In the genomic region with DNA sequence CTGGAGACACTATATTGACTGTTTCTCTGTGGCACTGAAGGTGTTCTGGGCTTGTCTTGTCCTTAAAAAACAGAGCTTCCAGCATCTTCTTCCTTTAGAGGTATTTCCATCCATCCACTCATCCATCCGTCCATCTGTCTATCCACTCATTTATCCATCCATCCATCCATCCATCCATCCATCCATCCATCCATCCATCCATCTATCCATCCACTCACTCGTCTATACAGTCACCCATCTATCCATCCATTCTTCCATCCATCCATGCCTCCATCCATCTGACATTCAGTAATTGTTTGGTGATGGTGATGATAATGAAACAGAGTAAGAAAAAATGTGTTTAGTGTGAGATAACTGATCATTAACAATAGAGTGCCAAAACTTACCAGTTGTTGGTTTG, we compare ENCODE assay signal across 30 cellular contexts.
"Had no signal": no experiment of that assay in that cellular context is flagged by ENCODE, and none has a peak within 500 bp of the region (broad histone marks: within the 10 kb centered on the region; RNA-seq: fewer than 3 reads in every experiment).

No MANE protein-coding gene starts in this region.

- H3K4me1 ChIP-seq: adrenal gland, ascending aorta, body of pancreas, breast epithelium had no signal

- H3K9me3 ChIP-seq: adrenal gland, ascending aorta, body of pancreas, breast epithelium had no signal

- H3K27me3 ChIP-seq: adrenal gland, ascending aorta, body of pancreas, brain microvascular endothelial cell, cardiac muscle cell had no signal

- H3K27ac ChIP-seq: adrenal gland, ascending aorta, body of pancreas, brain microvascular endothelial cell, breast epithelium, cardiac muscle cell had no signal

- H3K36me3 ChIP-seq: adrenal gland, ascending aorta, brain microvascular endothelial cell, breast epithelium, cardiac muscle cell had no signal

- DNase-seq: activated effector memory CD4-positive, alpha-beta T cell treated with anti-CD3 and anti-CD28 coated beads, Interleukin-2, amount 50 U/mL, for 16 hours; activated effector memory CD4-positive, alpha-beta T cell treated with Interleukin-2 at 50 U/mL for 16 hours; activated gamma-delta T cell; activated gamma-delta T cell treated with Interleukin-2 at 50 U/mL for 16 hours; activated naive CD4-positive, alpha-beta T cell; activated naive CD4-positive, alpha-beta T cell treated with anti-CD3 and anti-CD28 coated beads for 36 hours; activated naive CD4-positive, alpha-beta T cell treated with anti-CD3 and anti-CD28 coated beads, Interleukin-2, amount 10 ng/mL, durations not matched to agents 7 days and 5 days; activated naive CD4-positive, alpha-beta T cell treated with anti-CD3 and anti-CD28 coated beads, Interleukin-2, amount 50 U/mL, for 16 hours; activated naive CD4-positive, alpha-beta T cell treated with Interleukin-2 at 50 U/mL for 16 hours; activated naive CD8-positive, alpha-beta T cell treated with anti-CD3 and anti-CD28 coated beads for 36 hours; activated naive CD8-positive, alpha-beta T cell treated with anti-CD3 and anti-CD28 coated beads, Interleukin-2, amount 10 ng/mL, durations not matched to agents 7 days and 5 days; activated naive CD8-positive, alpha-beta T cell treated with anti-CD3 and anti-CD28 coated beads, Interleukin-2, amount 50 U/mL, for 24 hours; activated T-cell treated with anti-CD3 and anti-CD28 coated beads, Interleukin-2, amount 50 U/mL, for 1 hour; activated T-cell treated with anti-CD3 and anti-CD28 coated beads, Interleukin-2, amount 50 U/mL, for 24 hours; activated T-cell treated with anti-CD3 and anti-CD28 coated beads, Interleukin-2, amount 50 U/mL, for 4 hours; activated T-cell treated with anti-CD3 and anti-CD28 coated beads, Interleukin-2, amount 50 U/mL, for 48 hours; activated T-cell treated with anti-CD3 and anti-CD28 coated beads, Interleukin-2, amount 50 U/mL, for 72 hours; adrenal gland; amniotic stem cell; amygdala; aorta; body of pancreas; brain microvascular endothelial cell; central memory CD4-positive, alpha-beta T cell; cerebellar nuclear complex had no signal

- ATAC-seq: activated naive CD4-positive, alpha-beta T cell treated with anti-CD3 and anti-CD28 coated beads, Interleukin-2, amount 50 U/mL, for 72 hours; activated naive CD8-positive, alpha-beta T cell treated with anti-CD3 and anti-CD28 coated beads, Interleukin-2, amount 50 U/mL, for 24 hours; activated T-cell treated with anti-CD3 and anti-CD28 coated beads, Interleukin-2, amount 50 U/mL, for 4 hours; activated T-cell treated with anti-CD3 and anti-CD28 coated beads, Interleukin-2, amount 50 U/mL, for 72 hours; activated T-helper 17 cell treated with anti-CD3 and anti-CD28 coated beads, Interleukin-2, amount 50 U/mL, for 72 hours; body of pancreas had no signal

- H3K4me3 ChIP-seq: adrenal gland, ascending aorta, body of pancreas, breast epithelium, cardiac muscle cell had no signal
